Comparison of ENCODE assay signal across 17 cellular contexts in the genomic region with DNA sequence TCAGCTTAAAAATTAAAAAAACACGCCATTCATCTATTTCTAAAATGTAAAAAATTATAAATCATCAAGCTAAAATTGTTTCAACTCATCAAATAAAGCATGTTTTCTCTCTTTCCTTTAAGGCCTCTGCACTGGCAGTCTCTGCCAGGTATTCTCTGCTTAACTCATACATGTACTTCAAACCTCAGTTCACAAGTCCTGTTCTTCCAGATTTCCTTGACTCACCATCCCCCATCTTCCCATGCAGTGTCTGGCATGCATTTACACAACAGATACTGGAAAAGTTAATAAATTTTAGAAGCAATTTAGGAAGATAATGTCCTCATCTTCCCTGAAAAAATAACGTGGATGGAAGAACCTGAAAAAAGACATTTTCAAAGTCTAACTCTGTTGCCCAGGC. TPM values are rescaled to one million over a fixed set of nuclear protein-coding genes. Genes with fewer than 3 reads are reported as not detected.
DNase-seq lines count a peak whose midpoint lies in the region; ATAC-seq and TF ChIP-seq lines count a peak whose summit lies in the region.
"Had no signal": no experiment of that assay in that cellular context is flagged by ENCODE, and none has a peak within 500 bp of the region (broad histone marks: within the 10 kb centered on the region; RNA-seq: fewer than 3 reads in every experiment).

No MANE protein-coding gene starts in this region.

- no peak overlapping the region for H3K4me2 ChIP-seq in mammary epithelial cell (ENCODE audit: insufficient read depth, low read depth, low read length)
- no peak overlapping the region for H3K4me2 ChIP-seq in hepatocyte

- no peaks in the 10 kb centered on the region for H3K9me3 Mint-ChIP-seq in MCF 10A (ENCODE audit: unreplicated experiment)
- H3K9me3 Mint-ChIP-seq in osteocyte (ENCODE audit: unreplicated experiment) = no peaks in the 10 kb centered on the region
- H3K9me3 Mint-ChIP-seq: CD4-positive, alpha-beta memory T cell had no signal

- TF ChIP-seq CTCF in mammary epithelial cell (conservative IDR thresholded peaks at IDR 0.05 in 1 of 2, IDR thresholded peaks at IDR 0.05 in 1 of 2; ENCODE audit: extremely low read depth in 1 of 2, insufficient read depth in 1 of 2, low read depth in 1 of 2, low read length in 2 of 2) (no peak), MCF 10A (IDR thresholded peaks at IDR 0.05; ENCODE audit: unreplicated experiment) (no peak), hepatocyte (IDR thresholded peaks at IDR 0.05; ENCODE audit: poor library complexity) (no peak), upper lobe of right lung (IDR thresholded peaks at IDR 0.05) (no peak), upper lobe of left lung (IDR thresholded peaks at IDR 0.05) (no peak), osteocyte (IDR thresholded peaks at IDR 0.05) (no peak)

- peak; percentile 26 for DNase-seq in mammary epithelial cell
- no peak for DNase-seq in MCF 10A (ENCODE audit: unreplicated experiment)
- no peak for DNase-seq in SK-N-MC (ENCODE audit: low read depth, low spot score)
- peak; percentile 28 for DNase-seq in hepatocyte (ENCODE audit: low spot score)
- no peak for DNase-seq in upper lobe of right lung
- DNase-seq in upper lobe of left lung = no peak
- DNase-seq in NCI-H1436 treated with DMSO at 0.1 percent for 48 hours (lab: John Stamatoyannopoulos, UW) = no peak
- no peak for DNase-seq in osteocyte (ENCODE audit: extremely low spot score, unreplicated experiment)
- DNase-seq: ACHN; CD4-positive, alpha-beta memory T cell; NCI-H2107; NCI-H69; NK-92 treated with Interleukin-12 subunit alpha and Interleukin-12 subunit beta, amount 100 ng/mL, for 24 hours; OCI-M1 had no signal

- no peak overlapping the region for H3K4me3 ChIP-seq in mammary epithelial cell (replicated peaks in 1 of 3; ENCODE audit: insufficient read depth in 1 of 3, low read depth in 2 of 3, low read length in 3 of 3)
- no peak overlapping the region for H3K4me3 ChIP-seq in SK-N-MC
- H3K4me3 ChIP-seq in hepatocyte = no peak overlapping the region
- no peak overlapping the region for H3K4me3 ChIP-seq in upper lobe of right lung
- H3K4me3 ChIP-seq in upper lobe of left lung = no peak overlapping the region
- H3K4me3 ChIP-seq: SJSA1 had no signal

- H3K4me1 Mint-ChIP-seq in MCF 10A (ENCODE audit: insufficient read depth, unreplicated experiment) = no peaks in the 10 kb centered on the region
- peaks cover 4% of the 10 kb centered on the region for H3K4me1 Mint-ChIP-seq in osteocyte (ENCODE audit: unreplicated experiment)

- H3K27me3 ChIP-seq in mammary epithelial cell (ENCODE audit: insufficient read depth, low read length) (no peaks in the 10 kb centered on the region), hepatocyte (no peaks in the 10 kb centered on the region), upper lobe of right lung (no peaks in the 10 kb centered on the region), upper lobe of left lung (no peaks in the 10 kb centered on the region)
- H3K27me3 ChIP-seq: SJSA1 had no signal

- no peaks in the 10 kb centered on the region for H4K20me1 ChIP-seq in mammary epithelial cell (ENCODE audit: insufficient read depth, low read length)
- no peaks in the 10 kb centered on the region for H4K20me1 ChIP-seq in hepatocyte (ENCODE audit: insufficient read depth, poor library complexity, severe bottlenecking)

- H3K4me3 Mint-ChIP-seq in MCF 10A (ENCODE audit: unreplicated experiment) = no peak overlapping the region
- no peak overlapping the region for H3K4me3 Mint-ChIP-seq in osteocyte (ENCODE audit: unreplicated experiment)
- H3K4me3 Mint-ChIP-seq: CD4-positive, alpha-beta memory T cell had no signal

- TF ChIP-seq EP300 in upper lobe of left lung (IDR thresholded peaks at IDR 0.05) = no peak

- POLR2A ChIA-PET in MCF 10A (lab: Yijun Ruan, JAX) = interaction anchor here (0.8 to 1.3 kb wide), 2 partner anchors 9 to 17 kb away, joined by 3 to 4 read pairs; no protein-coding TSS in a partner anchor

- peaks cover 10% of the 10 kb centered on the region for H3K36me3 ChIP-seq in mammary epithelial cell (ENCODE audit: insufficient read depth, low read length)
- peaks cover 41% of the 10 kb centered on the region for H3K36me3 ChIP-seq in SK-N-MC (ENCODE audit: insufficient read depth, low read length)
- H3K36me3 ChIP-seq in hepatocyte (replicated peaks; ENCODE audit: insufficient read depth, low read depth) = no peaks in the 10 kb centered on the region
- no peaks in the 10 kb centered on the region for H3K36me3 ChIP-seq in upper lobe of right lung
- peaks cover 0 to 3% (median 1%) of the 10 kb centered on the region in 4 donors for H3K36me3 ChIP-seq in upper lobe of left lung

- CTCF ChIA-PET in mammary epithelial cell (lab: Charles Lee; ENCODE audit: low non-redundant PET) (no interaction called here), MCF 10A (lab: Yijun Ruan, JAX) (interaction anchor here (0.6 kb wide), 1 partner anchor 169 kb away, joined by 3 read pairs; no protein-coding TSS in a partner anchor)

- no peaks in the 10 kb centered on the region for H3K27me3 Mint-ChIP-seq in MCF 10A (ENCODE audit: insufficient read depth, unreplicated experiment)
- H3K27me3 Mint-ChIP-seq in osteocyte (ENCODE audit: unreplicated experiment) = no peaks in the 10 kb centered on the region
- H3K27me3 Mint-ChIP-seq: CD4-positive, alpha-beta memory T cell had no signal

- dilution Hi-C loops in mammary epithelial cell (cut with HindIII; ENCODE audit: low sequenced_read_pairs) = no loop called here

- no peaks in the 10 kb centered on the region for H3K9me3 ChIP-seq in mammary epithelial cell (replicated peaks; ENCODE audit: insufficient read depth, low read length)
- H3K9me3 ChIP-seq in SK-N-MC (ENCODE audit: low read depth, low read length) = no peaks in the 10 kb centered on the region
- H3K9me3 ChIP-seq in hepatocyte (ENCODE audit: low read depth) = no peaks in the 10 kb centered on the region
- H3K9me3 ChIP-seq in upper lobe of right lung = no peaks in the 10 kb centered on the region
- no peaks in the 10 kb centered on the region for H3K9me3 ChIP-seq in upper lobe of left lung
- H3K9me3 ChIP-seq: SJSA1 had no signal

- H3K79me2 ChIP-seq in mammary epithelial cell (ENCODE audit: insufficient read depth, low read length) = no peaks in the 10 kb centered on the region
- H3K79me2 ChIP-seq in hepatocyte = peaks cover 2% of the 10 kb centered on the region

- BruUV-seq in mammary epithelial cell (replicated peaks; lab: Mats Ljungman, UMichigan) (no TSS peak), MCF 10A (replicated peaks; lab: Mats Ljungman, UMichigan) (no TSS peak)

- in situ Hi-C loops in mammary epithelial cell (cut with MboI; ENCODE audit: low sequenced_read_pairs in 2 of 2) = no loop called here

- H3K36me3 Mint-ChIP-seq in MCF 10A (ENCODE audit: insufficient read depth, unreplicated experiment) (peaks cover 39% of the 10 kb centered on the region), osteocyte (ENCODE audit: unreplicated experiment) (peaks cover 9% of the 10 kb centered on the region)

- H3K9ac ChIP-seq in mammary epithelial cell (ENCODE audit: insufficient read depth, low read length) = no peak overlapping the region
- H3K9ac ChIP-seq in SK-N-MC (ENCODE audit: insufficient read length) = no peak overlapping the region

- no peak overlapping the region for H3K27ac Mint-ChIP-seq in MCF 10A (ENCODE audit: low read depth, unreplicated experiment)
- no peak overlapping the region for H3K27ac Mint-ChIP-seq in osteocyte (ENCODE audit: unreplicated experiment)

- ATAC-seq in upper lobe of right lung (peak; percentile 46), upper lobe of left lung (ENCODE audit: low FRiP score in 2 of 2) (no peak)
- ATAC-seq: HCT116 had no signal

- H2AFZ ChIP-seq in mammary epithelial cell (ENCODE audit: low read depth, low read length) = no peak overlapping the region
- H2AFZ ChIP-seq in hepatocyte = no peak overlapping the region

- no peak for TF ChIP-seq POLR2A in upper lobe of left lung (IDR thresholded peaks at IDR 0.05)

- intact Hi-C loops in mammary epithelial cell (cut with micrococcal nuclease) (no loop called here), MCF 10A (cut with micrococcal nuclease) (no loop called here), upper lobe of right lung (cut with DNase I) (no loop called here)

- 68% methylated on average over 2 of the region's 2 CpGs for WGBS in mammary epithelial cell (ENCODE audit: low coverage, missing lambda C conversion rate)
- 63% methylated on average over 2 of the region's 2 CpGs for WGBS in hepatocyte (ENCODE audit: low lambda C conversion rate, missing lambda C conversion rate)
- 74 to 78% methylated on average over 2 of the region's 2 CpGs for WGBS in upper lobe of left lung, 2 donors

- no peaks in the 10 kb centered on the region for H3K9me2 ChIP-seq in hepatocyte (replicated peaks; ENCODE audit: insufficient read depth)

- no peaks in the 10 kb centered on the region for H3K4me1 ChIP-seq in mammary epithelial cell (ENCODE audit: insufficient read depth, low read length)
- H3K4me1 ChIP-seq in hepatocyte (ENCODE audit: insufficient read depth) = no peaks in the 10 kb centered on the region
- H3K4me1 ChIP-seq in upper lobe of right lung = no peaks in the 10 kb centered on the region
- peaks cover 0 to 15% (median 0%) of the 10 kb centered on the region in 4 donors for H3K4me1 ChIP-seq in upper lobe of left lung
- H3K4me1 ChIP-seq: SJSA1 had no signal

- no peak overlapping the region for H3K27ac ChIP-seq in mammary epithelial cell (ENCODE audit: insufficient read depth, low read depth, low read length)
- H3K27ac ChIP-seq in SK-N-MC = peak overlapping the region; percentile 77; the same call in 1 of the 2 replicates
- no peak overlapping the region for H3K27ac ChIP-seq in hepatocyte
- H3K27ac ChIP-seq in upper lobe of right lung = no peak overlapping the region
- H3K27ac ChIP-seq in upper lobe of left lung = no peak overlapping the region
- H3K27ac ChIP-seq: RWPE1, SJSA1 had no signal

RNA-seq across cellular contexts. Expression of gene CSTF3, which starts 32.5 kb away (rescaled TPM):
- total RNA-seq in mammary epithelial cell (10 to 100 TPM; 21.3 to 32.9 TPM), MCF 10A (2022) (37.5 and 48.4 TPM in 2 replicates), hepatocyte (33.0 TPM in 2 replicates), upper lobe of right lung (17.9 TPM), upper lobe of left lung (10 to 100 TPM in 5 of 6 donors, 1 to 10 TPM in 1; 7.3 to 19.4 (median 16.4) TPM), osteocyte (23.6 and 27.8 TPM in 2 replicates)
- polyA plus RNA-seq in mammary epithelial cell (19.4 TPM), hepatocyte (35.6 and 39.7 TPM in 2 replicates)
- polyA minus RNA-seq in mammary epithelial cell = 28.9 TPM

Comparison
In these comparisons a context has a peak if more than half of its experiments do, and no peak if none do; other contexts are left out.
1. DNase-seq: peak in mammary epithelial cell (single experiment) and hepatocyte (single experiment); none in MCF 10A (single experiment), SK-N-MC (single experiment), upper lobe of right lung (single experiment), upper lobe of left lung (0 of 2), NCI-H1436 treated with DMSO at 0.1 percent for 48 hours (single experiment) and osteocyte (single experiment).